ENCODE assay signal across 11 cellular contexts in genomic region chr22:29209624-29209929, GRCh38. TPM values are rescaled to one million over a fixed set of nuclear protein-coding genes. Genes with fewer than 3 reads are reported as not detected.
"Had no signal": no experiment of that assay in that cellular context is flagged by ENCODE, and none has a peak within 500 bp of the region (broad histone marks: within the 10 kb centered on the region; RNA-seq: fewer than 3 reads in every experiment).

No MANE protein-coding gene starts in this region.

- H3K36me3 ChIP-seq: colonic mucosa, heart right ventricle had no signal

- H3K4me3 ChIP-seq: colonic mucosa, heart right ventricle, smooth muscle cell had no signal

- H3K36me3 Mint-ChIP-seq: stimulated activated memory B cell treated with anti-CD40 and anti-IgM and Interleukin-4, amounts not matched to agents 10 μg/mL and 1 μg/mL and 100 μg/mL, for 72 hours had no signal

- H3K4me2 ChIP-seq: smooth muscle cell had no signal

- H3K4me1 ChIP-seq: colonic mucosa had no signal

- H3K9me3 ChIP-seq: colonic mucosa, heart right ventricle had no signal

- DNase-seq: activated CD4-positive, alpha-beta T cell treated with anti-CD3 and anti-CD28 coated beads, Interleukin-2, amount 10 ng/mL, durations not matched to agents 24 days and 14 days; activated naive CD4-positive, alpha-beta T cell treated with Interleukin-2 at 50 U/mL for 16 hours; colonic mucosa; heart right ventricle; kidney glomerular epithelial cell; midbrain; stimulated activated CD4-positive, alpha-beta T cell treated with anti-CD3 and anti-CD28 coated beads, Interleukin-1b, Interleukin-23, amount 100 ng/mL, for 48 hours; trophoblast cell had no signal

- H3K27ac Mint-ChIP-seq: activated CD4-positive, alpha-beta T cell treated with anti-CD3 and anti-CD28 coated beads, Interleukin-2, amount 10 ng/mL, durations not matched to agents 24 days and 14 days; stimulated activated memory B cell treated with anti-CD40 and anti-IgM and Interleukin-4, amounts not matched to agents 10 μg/mL and 1 μg/mL and 100 μg/mL, for 72 hours had no signal

- H3K9me3 Mint-ChIP-seq: activated CD4-positive, alpha-beta T cell treated with anti-CD3 and anti-CD28 coated beads, Interleukin-2, amount 10 ng/mL, durations not matched to agents 24 days and 14 days; stimulated activated memory B cell treated with anti-CD40 and anti-IgM and Interleukin-4, amounts not matched to agents 10 μg/mL and 1 μg/mL and 100 μg/mL, for 72 hours had no signal

- H3K4me3 Mint-ChIP-seq: activated CD4-positive, alpha-beta T cell treated with anti-CD3 and anti-CD28 coated beads, Interleukin-2, amount 10 ng/mL, durations not matched to agents 24 days and 14 days; stimulated activated memory B cell treated with anti-CD40 and anti-IgM and Interleukin-4, amounts not matched to agents 10 μg/mL and 1 μg/mL and 100 μg/mL, for 72 hours had no signal

- H3K27ac ChIP-seq: colonic mucosa, heart right ventricle had no signal

- ATAC-seq: heart right ventricle had no signal

RNA-seq across cellular contexts. Expression of gene EMID1, which starts 3.9 kb away (rescaled TPM):
- total RNA-seq: activated CD4-positive, alpha-beta T cell treated with anti-CD3 and anti-CD28 coated beads, Interleukin-2, amount 10 ng/mL, durations not matched to agents 24 days and 14 days; T-helper 1 cell treated with Interleukin-12 subunit alpha and Interleukin-12 subunit beta and Interleukin-4 antibody, amounts not matched to agents 30 ng/mL and 1 ng/mL, for 36 hours had no signal
